In genomic region chr19:6060600-6061391, GRCh38 we compare ENCODE assay signal across 10 cellular contexts. TPM values are rescaled to one million over a fixed set of nuclear protein-coding genes. Genes with fewer than 3 reads are reported as not detected.
DNase-seq lines count a peak whose midpoint lies in the region; ATAC-seq and TF ChIP-seq lines count a peak whose summit lies in the region.
"Had no signal": no experiment of that assay in that cellular context is flagged by ENCODE, and none has a peak within 500 bp of the region (broad histone marks: within the 10 kb centered on the region; RNA-seq: fewer than 3 reads in every experiment).

No MANE protein-coding gene starts in this region.

- no peaks in the 10 kb centered on the region for H3K9me3 ChIP-seq in OCI-LY7 (ENCODE audit: low read length)

- H3K4me2 ChIP-seq in OCI-LY7 (ENCODE audit: low read length), result no peak overlapping the region

- CTCF ChIA-PET in OCI-LY7 (lab: Charles Lee; ENCODE audit: unreplicated experiment), result no interaction called here

- no peak for TF ChIP-seq CTCF in OCI-LY7 (conservative IDR thresholded peaks at IDR 0.05; ENCODE audit: low read length)

- POLR2A ChIA-PET in OCI-LY7 (lab: Charles Lee), result no interaction called here

- peak overlapping the region; percentile 55 to 76 for H3K4me3 Mint-ChIP-seq in stimulated activated naive CD8-positive, alpha-beta T cell treated with anti-CD3 and anti-CD28 coated beads, Interleukin-15, amount 100 ng/mL, for 72 hours

- no peak overlapping the region for H3K4me3 ChIP-seq in OCI-LY7 (ENCODE audit: low read depth, low read length, poor library complexity, severe bottlenecking)
- H3K4me3 ChIP-seq: lung had no signal

- DNase-seq in DMS 273 (lab: John Stamatoyannopoulos, UW; ENCODE audit: unreplicated experiment) (peak; percentile 35), DMS 273 treated with DMSO at 0.1 percent for 48 hours (lab: John Stamatoyannopoulos, UW) (no peak), islet precursor cell (peak; percentile 94), NCI-H2081 (lab: John Stamatoyannopoulos, UW) (no peak), OCI-LY7 (ENCODE audit: low spot score) (no peak)
- DNase-seq in activated T-helper 9 cell treated with anti-CD3 and anti-CD28 coated beads, Interleukin-2, amount 50 U/mL, for 16 hours (ENCODE audit: low read depth), result peak; percentile 47
- DNase-seq in stimulated activated naive CD8-positive, alpha-beta T cell treated with anti-CD3 and anti-CD28 coated beads, Interleukin-15, amount 100 ng/mL, for 72 hours, result peak in 1 of 2 donors; percentile 21

- intact Hi-C loops in OCI-LY7 (cut with micrococcal nuclease; ENCODE audit: unreplicated experiment), result no loop called here

- ATAC-seq in stimulated activated naive CD8-positive, alpha-beta T cell treated with anti-CD3 and anti-CD28 coated beads, Interleukin-15, amount 100 ng/mL, for 72 hours, result no peak
- ATAC-seq in HG02938 (IDR thresholded peaks at IDR 0.05; ENCODE audit: unreplicated experiment), result no peak

- no peaks in the 10 kb centered on the region for H3K36me3 ChIP-seq in OCI-LY7 (ENCODE audit: insufficient read depth, low read length)

- H3K27ac Mint-ChIP-seq in stimulated activated naive CD8-positive, alpha-beta T cell treated with anti-CD3 and anti-CD28 coated beads, Interleukin-15, amount 100 ng/mL, for 72 hours, result peak overlapping the region; percentile 52 to 96

- no peaks in the 10 kb centered on the region for H3K79me2 ChIP-seq in OCI-LY7 (ENCODE audit: insufficient read depth, low read depth, low read length)

- peaks cover 71% of the 10 kb centered on the region for H3K4me1 Mint-ChIP-seq in stimulated activated naive CD8-positive, alpha-beta T cell treated with anti-CD3 and anti-CD28 coated beads, Interleukin-15, amount 100 ng/mL, for 72 hours

- H3K27me3 Mint-ChIP-seq in stimulated activated naive CD8-positive, alpha-beta T cell treated with anti-CD3 and anti-CD28 coated beads, Interleukin-15, amount 100 ng/mL, for 72 hours, result no peaks in the 10 kb centered on the region

- H2AFZ ChIP-seq in OCI-LY7 (ENCODE audit: low read length), result no peak overlapping the region

- H3K9me3 Mint-ChIP-seq in stimulated activated naive CD8-positive, alpha-beta T cell treated with anti-CD3 and anti-CD28 coated beads, Interleukin-15, amount 100 ng/mL, for 72 hours, result no peaks in the 10 kb centered on the region

- H3K9me2 ChIP-seq in OCI-LY7 (ENCODE audit: insufficient read depth, low read length), result no peaks in the 10 kb centered on the region

- H3K4me1 ChIP-seq in OCI-LY7 (ENCODE audit: insufficient read depth, low read length, poor library complexity, severe bottlenecking), result no peaks in the 10 kb centered on the region

- H3K27ac ChIP-seq in OCI-LY7 (ENCODE audit: low read depth, low read length, poor library complexity, severe bottlenecking), result no peak overlapping the region
- H3K27ac ChIP-seq: 22Rv1 had no signal

- BruUV-seq in OCI-LY7 (replicated peaks; lab: Mats Ljungman, UMichigan), result no TSS peak

- H4K20me1 ChIP-seq in OCI-LY7 (ENCODE audit: insufficient read depth, low read length), result no peaks in the 10 kb centered on the region

RNA-seq across cellular contexts. Expression of gene RFX2, which starts 49.5 kb away (rescaled TPM):
- 11.8 and 13.7 TPM in 2 replicates for total RNA-seq in OCI-LY7 (2014; rRNA removed; shearing (Covaris generic))
- 11.0 and 12.1 TPM in 2 replicates for total RNA-seq in OCI-LY7 (2022)

Comparison
In these comparisons a context has a peak if more than half of its experiments do, and no peak if none do; other contexts are left out.
1. DNase-seq: peak in DMS 273 (single experiment), activated T-helper 9 cell treated with anti-CD3 and anti-CD28 coated beads, Interleukin-2, amount 50 U/mL, for 16 hours (single experiment) and islet precursor cell (single experiment); none in DMS 273 treated with DMSO at 0.1 percent for 48 hours (single experiment), NCI-H2081 (0 of 2) and OCI-LY7 (single experiment).